Comparison of ENCODE assay signal across 24 cellular contexts in genomic region chr16:57883953-57884654, GRCh38.
DNase-seq lines count a peak whose midpoint lies in the region; ATAC-seq, FAIRE-seq and TF ChIP-seq lines count a peak whose summit lies in the region.
"Had no signal": no experiment of that assay in that cellular context is flagged by ENCODE, and none has a peak within 500 bp of the region (broad histone marks: within the 10 kb centered on the region; RNA-seq: fewer than 3 reads in every experiment).

No MANE protein-coding gene starts in this region.

- no peak for TF ChIP-seq EP300 in K562 (IDR thresholded peaks at IDR 0.05; ENCODE audit: low read length)

- POLR2A ChIA-PET in K562 (lab: Yijun Ruan, JAX): interaction anchor here (0.7 kb wide), 1 partner anchor 21 kb away, joined by 3 read pairs; no protein-coding TSS in a partner anchor

- H3K27me3 ChIP-seq in H7 (ENCODE audit: control insufficient read depth, insufficient read depth, low read length) (no peaks in the 10 kb centered on the region; the same call in 1 of the 2 replicates), K562 (ENCODE audit: control insufficient read depth in 2 of 2, insufficient read depth in 2 of 2, low read length in 2 of 2) (peaks cover 52 to 56% of the 10 kb centered on the region in 2 experiments), spleen (replicated peaks in 1 of 7) (peaks cover 0 to 56% (median 22%) of the 10 kb centered on the region in 7 donors)
- H3K27me3 ChIP-seq: body of pancreas, Peyer's patch, SJSA1 had no signal

- DNase-seq in H7 (peak; percentile 88), K562 (ENCODE audit: extremely low read depth in 1 of 4, low spot score in 3 of 4) (no peak), iPS-NIHi11 (ENCODE audit: low spot score) (peak; percentile 46), spleen (peak; percentile 71), NCI-H1930 (lab: John Stamatoyannopoulos, UW) (no peak), GF-D8 (lab: John Stamatoyannopoulos, UW) (no peak), sciatic nerve (ENCODE audit: low spot score) (no peak)
- DNase-seq: activated CD4-positive, alpha-beta T cell treated with anti-CD3 and anti-CD28 coated beads for 1 hour; activated CD8-positive, alpha-beta T cell treated with anti-CD3 and anti-CD28 coated beads, Interleukin-2, amount 10 ng/mL, durations not matched to agents 7 days and 5 days; activated gamma-delta T cell treated with Interleukin-2 at 50 U/mL for 16 hours; activated naive CD8-positive, alpha-beta T cell treated with anti-CD3 and anti-CD28 coated beads, Interleukin-2, amount 50 U/mL, for 24 hours; body of pancreas; CD4-positive, alpha-beta memory T cell; gastrocnemius medialis; Kasumi-1; left colon; NCI-H1694 treated with DMSO at 0.1 percent for 48 hours; NCI-H526 treated with DMSO at 0.1 percent for 48 hours; Peyer's patch; stimulated activated CD8-positive, alpha-beta memory T cell treated with anti-CD3 and anti-CD28 coated beads, Interleukin-4, amount 100 ng/mL, for 48 hours; T-cell had no signal

- no peak overlapping the region for H3K9ac ChIP-seq in K562 (ENCODE audit: insufficient read depth in 1 of 2, low read depth in 2 of 2, low read length in 2 of 2)

- TF ChIP-seq POLR2A in K562 (conservative IDR thresholded peaks at IDR 0.05) (no peak), spleen (IDR thresholded peaks at IDR 0.05) (no peak)

- H3K9me3 ChIP-seq in K562 (replicated peaks; ENCODE audit: control insufficient read depth, insufficient read depth, low read depth, low read length): no peaks in the 10 kb centered on the region
- H3K9me3 ChIP-seq in spleen: no peaks in the 10 kb centered on the region
- H3K9me3 ChIP-seq: body of pancreas, esophagus muscularis mucosa, gastrocnemius medialis, Peyer's patch, SJSA1 had no signal

- peak; percentile 33; the same call in 1 of the 3 replicates for ATAC-seq in K562
- no peak for ATAC-seq in HG03520 (IDR thresholded peaks at IDR 0.05; ENCODE audit: unreplicated experiment)
- ATAC-seq in sciatic nerve: no peak
- ATAC-seq: activated CD8-positive, alpha-beta T cell treated with anti-CD3 and anti-CD28 coated beads, Interleukin-2, amount 10 ng/mL, durations not matched to agents 7 days and 5 days; activated naive CD8-positive, alpha-beta T cell treated with anti-CD3 and anti-CD28 coated beads, Interleukin-2, amount 50 U/mL, for 24 hours; body of pancreas; gastrocnemius medialis; left colon; T-cell had no signal

- FAIRE-seq in K562 (lab: Jason Lieb, UNC): no peak

- H3K36me3 ChIP-seq in H7 (replicated peaks; ENCODE audit: control insufficient read depth, insufficient read depth, low read length) (no peaks in the 10 kb centered on the region), K562 (ENCODE audit: control insufficient read depth, insufficient read depth, low read length) (no peaks in the 10 kb centered on the region), spleen (no peaks in the 10 kb centered on the region)
- H3K36me3 ChIP-seq: esophagus muscularis mucosa, gastrocnemius medialis, Peyer's patch, SJSA1 had no signal

- H4K20me1 ChIP-seq in K562 (replicated peaks; ENCODE audit: control insufficient read depth, insufficient read depth, low read length): no peaks in the 10 kb centered on the region; the same call in 1 of the 2 replicates

- no TSS peak for BruUV-seq in K562 (replicated peaks; lab: Mats Ljungman, UMichigan)

- 1% methylated on average over 23 of the region's 51 CpGs for WGBS in K562 (ENCODE audit: insufficient coverage, low coverage, missing lambda C conversion rate)
- WGBS in spleen, 5 donors: 23 to 41% (median 27%) methylated on average over 26 to 51 of the region's 51 CpGs

- H3K4me1 ChIP-seq in K562 (replicated peaks in 1 of 2; ENCODE audit: control insufficient read depth in 2 of 2, insufficient read depth in 2 of 2, low read length in 2 of 2) (peaks cover 0 to 7% of the 10 kb centered on the region in 2 experiments; a peak in 1 of 5 replicates), spleen (peaks cover 0 to 10% (median 3%) of the 10 kb centered on the region in 6 donors)
- H3K4me1 ChIP-seq: body of pancreas, gastrocnemius medialis, Peyer's patch had no signal

- H3K4me3 ChIP-seq in H7 (ENCODE audit: insufficient read depth, low read depth, low read length) (peak overlapping the region; percentile 6; the same call in 1 of the 2 replicates), K562 (no peak overlapping the region), spleen (no peak overlapping the region)
- H3K4me3 ChIP-seq: body of pancreas, gastrocnemius medialis, Peyer's patch, SJSA1 had no signal

- TF ChIP-seq CTCF in K562 (IDR thresholded peaks at IDR 0.05 in 2 of 3, conservative IDR thresholded peaks at IDR 0.05 in 1 of 3; ENCODE audit: insufficient read depth in 2 of 3, low read depth in 1 of 3, low read length in 3 of 3): no peak
- no peak for TF ChIP-seq CTCF in spleen (IDR thresholded peaks at IDR 0.05 in 8 of 11, conservative IDR thresholded peaks at IDR 0.05 in 3 of 11)

- in situ Hi-C loops in K562 (cut with MboI): no loop called here

- H3K27ac ChIP-seq in K562 (ENCODE audit: extremely low read depth, low read depth, low read length): no peak overlapping the region
- no peak overlapping the region for H3K27ac ChIP-seq in spleen
- H3K27ac ChIP-seq: body of pancreas, esophagus muscularis mucosa, gastrocnemius medialis, Peyer's patch, SJSA1 had no signal

- no peaks in the 10 kb centered on the region for H3K9me1 ChIP-seq in K562 (ENCODE audit: control insufficient read depth, insufficient read depth, low read length)

- TF ChIP-seq RAD21 in K562 (CRISPR knock-in tag; conservative IDR thresholded peaks at IDR 0.05 in 1 of 2, IDR thresholded peaks at IDR 0.05 in 1 of 2): no peak

- CTCF ChIA-PET in K562 (lab: Yijun Ruan, JAX; ENCODE audit: low intra/inter-chr PET ratio): interaction anchor here (0.7 kb wide), 1 partner anchor 77 kb away, joined by 3 read pairs; no protein-coding TSS in a partner anchor

- no peaks in the 10 kb centered on the region for H3K79me2 ChIP-seq in K562 (ENCODE audit: control insufficient read depth, insufficient read depth, low read length)

- intact Hi-C loops in K562 (cut with micrococcal nuclease) (no loop called here), spleen (cut with DNase I; ENCODE audit: low total_unique reads) (no loop called here), sciatic nerve (cut with DNase I) (no loop called here)

- no peak overlapping the region for H2AFZ ChIP-seq in K562 (ENCODE audit: low read depth, low read length)

- no peak overlapping the region for H3K4me2 ChIP-seq in K562 (ENCODE audit: insufficient read depth, low read length)

TF ChIP-seq in K562, 482 proteins besides CTCF, POLR2A, EP300 and RAD21:
- TF ChIP-seq SIN3B (IDR thresholded peaks at IDR 0.05; ENCODE audit: low read depth): no peak
- no peak for TF ChIP-seq BRD4 (IDR thresholded peaks at IDR 0.05)
- no peak for TF ChIP-seq ZNF263 (CRISPR knock-in tag; IDR thresholded peaks at IDR 0.05; ENCODE audit: borderline replicate concordance)

Comparison
In these comparisons a context has a peak if more than half of its experiments do, and no peak if none do; other contexts are left out.
1. DNase-seq: peak in H7 (single experiment), iPS-NIHi11 (single experiment) and spleen (single experiment); none in K562 (0 of 4), NCI-H1930 (0 of 2), GF-D8 (single experiment) and sciatic nerve (single experiment).